In the genomic region with DNA sequence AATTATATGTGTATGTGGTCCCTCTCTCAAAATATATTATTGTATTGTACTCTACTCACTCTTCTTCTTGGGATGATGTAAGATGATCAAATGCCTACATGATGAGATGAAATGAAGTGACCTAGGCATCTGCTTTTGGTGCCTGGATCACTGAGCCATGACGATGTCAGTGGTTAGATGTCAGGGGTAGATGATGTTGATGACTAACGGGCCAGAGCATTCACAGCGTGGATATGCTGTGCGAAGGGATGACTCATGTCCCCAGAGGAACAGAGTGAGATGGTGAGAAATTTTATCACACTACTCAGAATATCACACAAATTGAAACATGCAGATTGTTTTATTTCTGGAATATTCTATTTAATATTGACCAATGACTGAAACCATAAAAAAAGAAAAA, we compare ENCODE assay signal across 10 cellular contexts.
A peak's percentile ranks its signal among the peaks of the same experiment; 100 is the strongest.
DNase-seq lines count a peak whose midpoint lies in the region; ATAC-seq, FAIRE-seq and TF ChIP-seq lines count a peak whose summit lies in the region.
"Had no signal": no experiment of that assay in that cellular context is flagged by ENCODE, and none has a peak within 500 bp of the region (broad histone marks: within the 10 kb centered on the region; RNA-seq: fewer than 3 reads in every experiment).

No MANE protein-coding gene starts in this region.

- no peaks in the 10 kb centered on the region for H3K79me2 ChIP-seq in GM12878 (ENCODE audit: control insufficient read depth, insufficient read depth, low read length)

- RAD21 ChIA-PET in GM12878 (lab: Charles Lee; ENCODE audit: unreplicated experiment): interaction anchor here (1.0 to 1.5 kb wide), 2 partner anchors 10 to 15 kb away, joined by 3 read pairs; no protein-coding TSS in a partner anchor

- H3K4me1 Mint-ChIP-seq in Calu3 (ENCODE audit: low read depth, unreplicated experiment): no peaks in the 10 kb centered on the region
- H3K4me1 Mint-ChIP-seq: activated naive CD4-positive, alpha-beta T cell treated with anti-CD3 and anti-CD28 coated beads, Interleukin-2, amount 50 U/mL, for 24 hours had no signal

- TF ChIP-seq CTCF in GM12878 (IDR thresholded peaks at IDR 0.05 in 2 of 3, conservative IDR thresholded peaks at IDR 0.05 in 1 of 3; ENCODE audit: control insufficient read depth in 2 of 3, extremely low read depth in 1 of 3, insufficient read depth in 1 of 3, low read depth in 3 of 3, low read length in 3 of 3) (no peak), Calu3 (IDR thresholded peaks at IDR 0.05; ENCODE audit: unreplicated experiment) (no peak)

- TF ChIP-seq RAD21 in GM12878 (IDR thresholded peaks at IDR 0.05; ENCODE audit: insufficient read depth, low read depth, low read length): no peak

- H3K4me3 Mint-ChIP-seq in Calu3 (ENCODE audit: low read depth, unreplicated experiment): no peak overlapping the region
- H3K4me3 Mint-ChIP-seq: activated naive CD4-positive, alpha-beta T cell treated with anti-CD3 and anti-CD28 coated beads, Interleukin-2, amount 50 U/mL, for 24 hours had no signal

- H3K27ac ChIP-seq in GM12878 (ENCODE audit: control insufficient read depth, insufficient read depth): no peak overlapping the region

- peak; percentile 19 for DNase-seq in M059J (ENCODE audit: low read depth)
- DNase-seq in GM12878 (ENCODE audit: low read depth, low spot score): no peak
- DNase-seq in skeletal muscle cell (ENCODE audit: low read depth): peak; percentile 99
- no peak for DNase-seq in HEK293T (ENCODE audit: extremely low spot score)
- DNase-seq in NCI-H2196 (lab: John Stamatoyannopoulos, UW; ENCODE audit: unreplicated experiment): no peak
- no peak for DNase-seq in Calu3
- DNase-seq: NCI-H1417 had no signal

- no peaks in the 10 kb centered on the region for H3K9me3 Mint-ChIP-seq in Calu3 (ENCODE audit: low read depth, unreplicated experiment)

- POLR2A ChIA-PET in GM12878 (lab: Charles Lee) (no interaction called here), HEK293T (lab: Yijun Ruan, JAX) (no interaction called here)

- SMC1A ChIA-PET in GM12878 (lab: Charles Lee; ENCODE audit: uncharacterized antibody, unreplicated experiment): interaction anchor here (1.0 to 2.0 kb wide), 3 partner anchors 10 to 31 kb away, joined by 3 to 8 read pairs (median 4); no protein-coding TSS in a partner anchor

- no peak overlapping the region for H3K4me2 ChIP-seq in GM12878 (ENCODE audit: control insufficient read depth, insufficient read depth)

- no peak overlapping the region for H3K4me3 ChIP-seq in GM12878
- no peak overlapping the region for H3K4me3 ChIP-seq in skeletal muscle cell (ENCODE audit: low read depth, low read length)

- no peak for TF ChIP-seq POLR2A in GM12878 (IDR thresholded peaks at IDR 0.05; ENCODE audit: low read depth, low read length)

- intact Hi-C loops in GM12878 (cut with micrococcal nuclease; ENCODE audit: unreplicated experiment): no loop called here
- intact Hi-C loops in Calu3 (cut with micrococcal nuclease; ENCODE audit: unreplicated experiment): loop anchor here (5.0 kb wide), 1 partner anchor 622 kb away; no protein-coding TSS in a partner anchor

- H3K27me3 Mint-ChIP-seq in Calu3 (ENCODE audit: unreplicated experiment): no peaks in the 10 kb centered on the region
- H3K27me3 Mint-ChIP-seq: activated naive CD4-positive, alpha-beta T cell treated with anti-CD3 and anti-CD28 coated beads, Interleukin-2, amount 50 U/mL, for 24 hours had no signal

- CTCF ChIA-PET in GM12878 (lab: Yijun Ruan, JAX) (no interaction called here), HEK293T (lab: Yijun Ruan, JAX) (no interaction called here), Calu3 (lab: Charles Lee) (no interaction called here)

- no peaks in the 10 kb centered on the region for H3K9me3 ChIP-seq in GM12878 (replicated peaks; ENCODE audit: control insufficient read depth, insufficient read depth, low read length)

- H3K36me3 Mint-ChIP-seq in Calu3 (ENCODE audit: insufficient read depth, unreplicated experiment): no peaks in the 10 kb centered on the region
- H3K36me3 Mint-ChIP-seq: activated naive CD4-positive, alpha-beta T cell treated with anti-CD3 and anti-CD28 coated beads, Interleukin-2, amount 50 U/mL, for 24 hours had no signal

- FAIRE-seq in GM12878 (lab: Jason Lieb, UNC): no peak

- H3K9ac ChIP-seq in GM12878 (ENCODE audit: control insufficient read depth, insufficient read depth, low read length): no peak overlapping the region

- no peaks in the 10 kb centered on the region for H3K27me3 ChIP-seq in GM12878 (replicated peaks in 1 of 2; ENCODE audit: control insufficient read depth in 2 of 2, insufficient read depth in 2 of 2, low read length in 1 of 2)

- WGBS in GM12878 (ENCODE audit: insufficient coverage, insufficient replicate concordance, low lambda C conversion rate, missing lambda C conversion rate): 0% methylated on average over 4 of the region's 4 CpGs

- no peaks in the 10 kb centered on the region for H3K4me1 ChIP-seq in GM12878 (ENCODE audit: control insufficient read depth, insufficient read depth, low read length)

- no peak overlapping the region for H2AFZ ChIP-seq in GM12878 (ENCODE audit: control insufficient read depth, low read depth, low read length)

- peak; percentile 61 for ATAC-seq in GM21786 (IDR thresholded peaks at IDR 0.05; ENCODE audit: unreplicated experiment)
- peak; percentile 100 for ATAC-seq in GM12878
- no peak for ATAC-seq in GM21447 (IDR thresholded peaks at IDR 0.05; ENCODE audit: unreplicated experiment)

- TF ChIP-seq EP300 in GM12878 (IDR thresholded peaks at IDR 0.05; ENCODE audit: borderline replicate concordance in 1 of 2, control insufficient read depth in 1 of 2, low read depth in 2 of 2, low read length in 2 of 2): no peak

- H3K27ac Mint-ChIP-seq in Calu3 (ENCODE audit: unreplicated experiment): no peak overlapping the region
- H3K27ac Mint-ChIP-seq: activated naive CD4-positive, alpha-beta T cell treated with anti-CD3 and anti-CD28 coated beads, Interleukin-2, amount 50 U/mL, for 24 hours had no signal

- in situ Hi-C loops in GM12878 (cut with MboI): no loop called here

- no peaks in the 10 kb centered on the region for H4K20me1 ChIP-seq in GM12878 (ENCODE audit: control insufficient read depth, insufficient read depth)

- no peaks in the 10 kb centered on the region for H3K36me3 ChIP-seq in GM12878 (ENCODE audit: control insufficient read depth in 2 of 2, insufficient read depth in 2 of 2, low read length in 1 of 2)

- BruUV-seq in GM12878 (replicated peaks; lab: Mats Ljungman, UMichigan): no TSS peak
- BruUV-seq in Calu3 (replicated peaks; lab: Mats Ljungman, UMichigan): no TSS peak

TF ChIP-seq in GM12878, 131 proteins besides CTCF, POLR2A, EP300 and RAD21 (continues in another document):
- TF ChIP-seq, protein P1, sequence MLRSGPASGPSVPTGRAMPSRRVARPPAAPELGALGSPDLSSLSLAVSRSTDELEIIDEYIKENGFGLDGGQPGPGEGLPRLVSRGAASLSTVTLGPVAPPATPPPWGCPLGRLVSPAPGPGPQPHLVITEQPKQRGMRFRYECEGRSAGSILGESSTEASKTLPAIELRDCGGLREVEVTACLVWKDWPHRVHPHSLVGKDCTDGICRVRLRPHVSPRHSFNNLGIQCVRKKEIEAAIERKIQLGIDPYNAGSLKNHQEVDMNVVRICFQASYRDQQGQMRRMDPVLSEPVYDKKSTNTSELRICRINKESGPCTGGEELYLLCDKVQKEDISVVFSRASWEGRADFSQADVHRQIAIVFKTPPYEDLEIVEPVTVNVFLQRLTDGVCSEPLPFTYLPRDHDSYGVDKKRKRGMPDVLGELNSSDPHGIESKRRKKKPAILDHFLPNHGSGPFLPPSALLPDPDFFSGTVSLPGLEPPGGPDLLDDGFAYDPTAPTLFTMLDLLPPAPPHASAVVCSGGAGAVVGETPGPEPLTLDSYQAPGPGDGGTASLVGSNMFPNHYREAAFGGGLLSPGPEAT (IDR thresholded peaks at IDR 0.05; ENCODE audit: low read depth): no peak
- TF ChIP-seq MYB (IDR thresholded peaks at IDR 0.05; ENCODE audit: borderline replicate concordance, low read depth, low read length) (no peak), SMC3 (IDR thresholded peaks at IDR 0.05; ENCODE audit: borderline replicate concordance, low read length) (no peak), NR2F1 (conservative IDR thresholded peaks at IDR 0.05) (peak; percentile 64), ATF7 (IDR thresholded peaks at IDR 0.05; ENCODE audit: low read depth) (peak; percentile 84)

TF ChIP-seq in HEK293T, 16 proteins besides CTCF, POLR2A, EP300 and RAD21:
- no peak for TF ChIP-seq FOXM1 (IDR thresholded peaks at IDR 0.05; ENCODE audit: borderline replicate concordance)
- TF ChIP-seq FOXA1 (IDR thresholded peaks at IDR 0.05): no peak
- TF ChIP-seq HDGF (IDR thresholded peaks at IDR 0.05; ENCODE audit: borderline replicate concordance): no peak
- no peak for TF ChIP-seq ELF4 (IDR thresholded peaks at IDR 0.05)
- TF ChIP-seq LEF1 (IDR thresholded peaks at IDR 0.05; ENCODE audit: borderline replicate concordance): no peak
- no peak for TF ChIP-seq TARDBP (IDR thresholded peaks at IDR 0.05)
- no peak for TF ChIP-seq ARNT (IDR thresholded peaks at IDR 0.05)
- TF ChIP-seq SUZ12 (IDR thresholded peaks at IDR 0.05): no peak
- TF ChIP-seq FOXK2 (IDR thresholded peaks at IDR 0.05): no peak
- TF ChIP-seq, protein P2, sequence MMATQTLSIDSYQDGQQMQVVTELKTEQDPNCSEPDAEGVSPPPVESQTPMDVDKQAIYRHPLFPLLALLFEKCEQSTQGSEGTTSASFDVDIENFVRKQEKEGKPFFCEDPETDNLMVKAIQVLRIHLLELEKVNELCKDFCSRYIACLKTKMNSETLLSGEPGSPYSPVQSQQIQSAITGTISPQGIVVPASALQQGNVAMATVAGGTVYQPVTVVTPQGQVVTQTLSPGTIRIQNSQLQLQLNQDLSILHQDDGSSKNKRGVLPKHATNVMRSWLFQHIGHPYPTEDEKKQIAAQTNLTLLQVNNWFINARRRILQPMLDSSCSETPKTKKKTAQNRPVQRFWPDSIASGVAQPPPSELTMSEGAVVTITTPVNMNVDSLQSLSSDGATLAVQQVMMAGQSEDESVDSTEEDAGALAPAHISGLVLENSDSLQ (IDR thresholded peaks at IDR 0.05): no peak
- TF ChIP-seq BHLHE40 (IDR thresholded peaks at IDR 0.05; ENCODE audit: borderline replicate concordance): no peak
TF ChIP-seq in HEK293T: peak in this region for 0.

Comparison
In these comparisons a context has a peak if more than half of its experiments do, and no peak if none do; other contexts are left out.
1. DNase-seq: peak in M059J (single experiment) and skeletal muscle cell (single experiment); none in GM12878 (single experiment), HEK293T (single experiment), NCI-H2196 (single experiment) and Calu3 (single experiment).